Comparison of ENCODE assay signal across 14 cellular contexts in genomic region chr3:17573396-17573795, GRCh38.
DNase-seq lines count a peak whose midpoint lies in the region; ATAC-seq and TF ChIP-seq lines count a peak whose summit lies in the region.
"Had no signal": no experiment of that assay in that cellular context is flagged by ENCODE, and none has a peak within 500 bp of the region (broad histone marks: within the 10 kb centered on the region; RNA-seq: fewer than 3 reads in every experiment).

No MANE protein-coding gene starts in this region.

- H3K27me3 ChIP-seq in tibial nerve (no peaks in the 10 kb centered on the region), colonic mucosa (no peaks in the 10 kb centered on the region)
- H3K27me3 ChIP-seq: Peyer's patch, thyroid gland had no signal

- TF ChIP-seq EP300 in tibial nerve (IDR thresholded peaks at IDR 0.05) = no peak

- H3K4me3 ChIP-seq in GM12865 (ENCODE audit: low read depth, low read length) (no peak overlapping the region), tibial nerve (no peak overlapping the region), colonic mucosa (no peak overlapping the region)
- H3K4me3 ChIP-seq: lung, Peyer's patch, thyroid gland had no signal

- no peak for TF ChIP-seq CTCF in GM12865 (IDR thresholded peaks at IDR 0.05; ENCODE audit: insufficient read depth, low read depth, low read length, missing control alignments)
- no peak for TF ChIP-seq CTCF in tibial nerve (IDR thresholded peaks at IDR 0.05)
- no peak for TF ChIP-seq CTCF in colonic mucosa (IDR thresholded peaks at IDR 0.05)

- TF ChIP-seq POLR2A in tibial nerve (IDR thresholded peaks at IDR 0.05) = no peak

- H3K4me1 ChIP-seq in tibial nerve = peaks cover 0 to 6% (median 0%) of the 10 kb centered on the region in 4 donors
- no peaks in the 10 kb centered on the region for H3K4me1 ChIP-seq in colonic mucosa
- H3K4me1 ChIP-seq: Peyer's patch, thyroid gland had no signal

- no peak overlapping the region for H3K27ac ChIP-seq in tibial nerve
- no peak overlapping the region for H3K27ac ChIP-seq in colonic mucosa
- H3K27ac ChIP-seq: Peyer's patch, thyroid gland, WERI-Rb-1 had no signal

- intact Hi-C loops in colonic mucosa (cut with DNase I) = no loop called here

- peak; percentile 61 for DNase-seq in GM12865 (ENCODE audit: low read depth)
- no peak for DNase-seq in Kasumi-1 (lab: John Stamatoyannopoulos, UW)
- DNase-seq in tibial nerve (ENCODE audit: low spot score in 2 of 2) = no peak
- DNase-seq in cerebellum (ENCODE audit: low spot score) = no peak
- DNase-seq in colonic mucosa = no peak
- DNase-seq: activated gamma-delta T cell, NCI-H1048, Peyer's patch, thyroid gland, WERI-Rb-1 had no signal

- H3K9me3 ChIP-seq in tibial nerve (no peaks in the 10 kb centered on the region), colonic mucosa (no peaks in the 10 kb centered on the region)
- H3K9me3 ChIP-seq: Peyer's patch, thyroid gland had no signal

- 88 to 89% methylated on average over 1 of the region's 1 CpG for WGBS in tibial nerve, 2 donors

- peak; percentile 96 for ATAC-seq in GM19438 (IDR thresholded peaks at IDR 0.05; ENCODE audit: low read depth, unreplicated experiment)
- peak; percentile 98 for ATAC-seq in HG02870 (IDR thresholded peaks at IDR 0.05; ENCODE audit: unreplicated experiment)
- ATAC-seq in HG03565 (IDR thresholded peaks at IDR 0.05; ENCODE audit: unreplicated experiment) = peak; percentile 96

- H3K36me3 ChIP-seq in tibial nerve = no peaks in the 10 kb centered on the region
- no peaks in the 10 kb centered on the region for H3K36me3 ChIP-seq in colonic mucosa
- H3K36me3 ChIP-seq: Peyer's patch, thyroid gland, WERI-Rb-1 had no signal

- no peak overlapping the region for H3K9ac ChIP-seq in colonic mucosa (ENCODE audit: low read depth in 2 of 2, low read length in 2 of 2)
